In the genomic region with DNA sequence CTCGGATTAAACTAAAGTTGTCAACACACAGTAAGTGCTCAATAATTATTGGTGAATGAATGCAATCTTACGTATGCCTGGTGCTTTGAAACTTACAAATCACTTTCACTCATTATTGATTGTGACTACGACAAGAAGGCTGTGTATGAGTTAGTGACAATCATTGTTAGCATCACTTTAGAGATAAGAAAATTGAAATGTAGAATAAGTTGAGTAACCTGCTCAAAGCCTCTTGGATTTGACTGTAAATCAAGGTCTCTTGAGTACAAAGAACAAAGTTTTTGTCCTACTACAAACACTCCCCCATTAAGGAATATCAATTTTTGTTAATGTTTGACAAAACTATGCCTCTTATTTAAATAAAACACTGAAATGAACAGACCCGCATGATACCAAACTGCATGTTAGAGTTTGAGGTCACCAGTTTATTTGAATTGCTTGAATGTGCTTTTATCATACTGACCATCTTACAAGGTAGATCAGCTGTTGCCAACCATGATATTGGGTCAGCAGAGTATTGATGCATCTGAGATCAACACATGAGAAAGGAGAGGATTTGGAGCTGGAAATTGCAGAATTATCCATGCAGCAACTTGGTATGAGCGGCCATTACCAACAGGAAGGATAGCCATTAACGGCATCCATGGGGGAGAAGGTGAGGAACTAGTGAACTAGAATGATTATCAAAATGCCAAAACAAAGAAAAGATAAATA, we compare ENCODE assay signal across 19 cellular contexts.
"Had no signal": no experiment of that assay in that cellular context is flagged by ENCODE, and none has a peak within 500 bp of the region (broad histone marks: within the 10 kb centered on the region; RNA-seq: fewer than 3 reads in every experiment).

No MANE protein-coding gene starts in this region.

- H3K27ac Mint-ChIP-seq: activated CD8-positive, alpha-beta T cell treated with anti-CD3 and anti-CD28 coated beads, Interleukin-2, amount 10 ng/mL, durations not matched to agents 7 days and 5 days; T-helper 1 cell treated with Interleukin-12 subunit alpha and Interleukin-12 subunit beta and Interleukin-4 antibody, amounts not matched to agents 30 μg/mL and 1 μg/mL, for 36 hours had no signal

- H3K9ac ChIP-seq: KMS-11 had no signal

- H3K4me2 ChIP-seq: KMS-11 had no signal

- H3K27ac ChIP-seq: KMS-11 had no signal

- H3K4me3 Mint-ChIP-seq: activated CD8-positive, alpha-beta T cell treated with anti-CD3 and anti-CD28 coated beads, Interleukin-2, amount 10 ng/mL, durations not matched to agents 7 days and 5 days; T-helper 1 cell treated with Interleukin-12 subunit alpha and Interleukin-12 subunit beta and Interleukin-4 antibody, amounts not matched to agents 30 μg/mL and 1 μg/mL, for 36 hours had no signal

- DNase-seq: activated CD4-positive, alpha-beta T cell treated with anti-CD3 and anti-CD28 coated beads for 48 hours; activated CD4-positive, alpha-beta T cell treated with anti-CD3 and anti-CD28 coated beads, Interleukin-2, amount 50 U/mL, for 4 hours; activated CD4-positive, CD25-positive, alpha-beta regulatory T cell treated with anti-CD3 and anti-CD28 coated beads, Interleukin-2, amount 50 U/mL, for 72 hours; activated CD8-positive, alpha-beta memory T cell treated with anti-CD3 and anti-CD28 coated beads, Interleukin-2, amount 50 U/mL, for 48 hours; activated CD8-positive, alpha-beta T cell treated with anti-CD3 and anti-CD28 coated beads, Interleukin-2, amount 10 ng/mL, durations not matched to agents 7 days and 5 days; activated naive CD4-positive, alpha-beta T cell treated with anti-CD3 and anti-CD28 coated beads, Interleukin-2, amount 50 U/mL, for 16 hours; activated T-cell treated with anti-CD3 and anti-CD28 coated beads, Interleukin-2, amount 50 U/mL, for 1 hour; amniotic stem cell; caudate nucleus; MM.1S; NCI-H1105 treated with DMSO at 0.1 percent for 48 hours; NCI-H1436 treated with DMSO at 0.1 percent for 48 hours; NCI-H187; NCI-H2081 treated with DMSO at 0.1 percent for 48 hours; NCI-H446; NCI-H524; SHP77 had no signal

- ATAC-seq: activated CD8-positive, alpha-beta T cell treated with anti-CD3 and anti-CD28 coated beads, Interleukin-2, amount 10 ng/mL, durations not matched to agents 7 days and 5 days had no signal
